9 cellular contexts compared by ENCODE assay signal in genomic region chr19:45467456-45468158, GRCh38. TPM values are rescaled to one million over a fixed set of nuclear protein-coding genes. Genes with fewer than 3 reads are reported as not detected.
DNase-seq lines count a peak whose midpoint lies in the region; ATAC-seq, FAIRE-seq and TF ChIP-seq lines count a peak whose summit lies in the region.
"Had no signal": no experiment of that assay in that cellular context is flagged by ENCODE, and none has a peak within 500 bp of the region (broad histone marks: within the 10 kb centered on the region; RNA-seq: fewer than 3 reads in every experiment).

Gene FOSB (plus strand): TSS chr19:45467996. CDS start chr19:45468587, 591 bp downstream.

- peaks cover 0 to 14% (median 12%) of the 10 kb centered on the region in 4 experiments; a peak in 4 of 7 replicates for H3K27me3 ChIP-seq in H1 (replicated peaks in 1 of 4; ENCODE audit: control insufficient read depth in 3 of 4, extremely low read depth in 1 of 4, insufficient read depth in 3 of 4, low read length in 3 of 4)
- H3K27me3 ChIP-seq in mesendoderm (ENCODE audit: insufficient read depth, low read length, poor library complexity) = no peaks in the 10 kb centered on the region

- TF ChIP-seq EP300 in H1 (IDR thresholded peaks at IDR 0.05; ENCODE audit: borderline replicate concordance in 1 of 2, low read depth in 2 of 2, low read length in 2 of 2) = peak in 1 of 2 experiments; percentile 13; a peak in 1 of 3 replicates

- no peak for FAIRE-seq in H1 (lab: Jason Lieb, UNC)
- FAIRE-seq: colon had no signal

- POLR2A ChIA-PET in H1 (lab: Charles Lee; ENCODE audit: partially characterized antibody) = interaction anchor here (0.8 to 4.4 kb wide), 27 partner anchors 9 to 201 kb away, joined by 3 to 52 read pairs (median 5); partner anchors contain the start of genes ERCC1 and PPP1R13L

- H4K8ac ChIP-seq in H1 (ENCODE audit: extremely low read depth, insufficient read depth, low read length) (peak within 1 kb of the TSS; percentile 99; the same call in 1 of the 2 replicates), mesendoderm (ENCODE audit: low read depth, low read length) (no peak within 1 kb of the TSS)

- DNase-seq in C1 segment of cervical spinal cord (lab: John Stamatoyannopoulos, UW) = peak; percentile 77 to 99 (median 94)
- peak; percentile 85 for DNase-seq in HS-5 (ENCODE audit: low read depth)
- DNase-seq in NOMO-1 (lab: John Stamatoyannopoulos, UW; ENCODE audit: unreplicated experiment in 2 of 2) = peak; percentile 89 to 90
- DNase-seq in activated CD8-positive, alpha-beta memory T cell treated with anti-CD3 and anti-CD28 coated beads, Interleukin-2, amount 10 ng/mL, durations not matched to agents 7 days and 5 days = peak; percentile 96
- peak in 1 of 2 experiments; percentile 96 for DNase-seq in H1 (ENCODE audit: low read depth in 1 of 2, low spot score in 2 of 2)
- DNase-seq in mesendoderm = peak; percentile 96
- peak; percentile 91 for DNase-seq in stimulated activated CD8-positive, alpha-beta memory T cell treated with anti-CD3 and anti-CD28 coated beads, Interleukin-12 subunit alpha, Interleukin-12 subunit beta, amount 100 ng/mL, for 4 hours (ENCODE audit: low read depth)

- no peaks in the 10 kb centered on the region for H3K36me3 ChIP-seq in H1 (ENCODE audit: control insufficient read depth in 2 of 4, insufficient read depth in 4 of 4, low read length in 3 of 4)
- H3K36me3 ChIP-seq in mesendoderm (ENCODE audit: control insufficient read depth, insufficient read depth, low read length) = no peaks in the 10 kb centered on the region

- H4K5ac ChIP-seq in H1 (ENCODE audit: insufficient read length, low read depth, low read length) (peak within 1 kb of the TSS; percentile 23), mesendoderm (ENCODE audit: low read length) (no peak within 1 kb of the TSS)

- peak in 1 of 3 experiments; percentile 33; a peak in 2 of 4 replicates for TF ChIP-seq CTCF in H1 (IDR thresholded peaks at IDR 0.05; ENCODE audit: control extremely low read depth in 1 of 3, insufficient read depth in 1 of 3, low read depth in 1 of 3, low read length in 3 of 3)

- no peaks in the 10 kb centered on the region for H3K9me3 ChIP-seq in H1 (ENCODE audit: insufficient read depth in 2 of 2, low read depth in 1 of 2, low read length in 1 of 2)

- H3K36me3 Mint-ChIP-seq in activated CD8-positive, alpha-beta memory T cell treated with anti-CD3 and anti-CD28 coated beads, Interleukin-2, amount 10 ng/mL, durations not matched to agents 7 days and 5 days = no peaks in the 10 kb centered on the region

- peaks cover 0 to 15% (median 6%) of the 10 kb centered on the region in 4 experiments; a peak in 5 of 7 replicates for H3K4me1 ChIP-seq in H1 (replicated peaks in 1 of 4; ENCODE audit: control insufficient read depth in 3 of 4, insufficient read depth in 4 of 4, low read length in 3 of 4)
- H3K4me1 ChIP-seq in mesendoderm (ENCODE audit: control insufficient read depth, low read depth, low read length) = peaks cover 1% of the 10 kb centered on the region

- H3K14ac ChIP-seq in H1 (ENCODE audit: insufficient read length) = no peak within 1 kb of the TSS

- no peak within 1 kb of the TSS for H2BK20ac ChIP-seq in H1 (ENCODE audit: low read length)

- TF ChIP-seq RAD21 in H1 (IDR thresholded peaks at IDR 0.05 in 1 of 2, conservative IDR thresholded peaks at IDR 0.05 in 1 of 2; ENCODE audit: low read depth in 2 of 2, low read length in 2 of 2) = no peak

- peaks cover 23% of the 10 kb centered on the region for H3K4me1 Mint-ChIP-seq in activated CD8-positive, alpha-beta memory T cell treated with anti-CD3 and anti-CD28 coated beads, Interleukin-2, amount 10 ng/mL, durations not matched to agents 7 days and 5 days

- no peak within 1 kb of the TSS for H4K91ac ChIP-seq in H1 (replicated peaks; ENCODE audit: insufficient read length, low read length)

- H3K4ac ChIP-seq in H1 (replicated peaks; ENCODE audit: insufficient read length, low read depth, low read length) (no peak within 1 kb of the TSS), mesendoderm (ENCODE audit: low read depth, low read length) (no peak within 1 kb of the TSS)

- H2BK5ac ChIP-seq in H1 (ENCODE audit: low read depth, low read length) (peak within 1 kb of the TSS; percentile 95), mesendoderm (ENCODE audit: low read length) (no peak within 1 kb of the TSS)

- peak within 1 kb of the TSS; percentile 93 for H2BK12ac ChIP-seq in H1 (ENCODE audit: low read depth, low read length)

- H3K79me2 ChIP-seq in H1 (ENCODE audit: control insufficient read depth in 1 of 2, insufficient read depth in 2 of 2, low read length in 2 of 2) = no peaks in the 10 kb centered on the region
- no peaks in the 10 kb centered on the region for H3K79me2 ChIP-seq in mesendoderm (ENCODE audit: control insufficient read depth, insufficient read depth, low read length)

- peak within 1 kb of the TSS; percentile 89 for H2AFZ ChIP-seq in H1 (ENCODE audit: low read length)

- H2BK120ac ChIP-seq in H1 (replicated peaks; ENCODE audit: low read depth, low read length) (no peak within 1 kb of the TSS), mesendoderm (ENCODE audit: low read depth, low read length) (no peak within 1 kb of the TSS)

- H2BK15ac ChIP-seq in H1 (ENCODE audit: low read length) (no peak within 1 kb of the TSS), mesendoderm (replicated peaks; ENCODE audit: low read depth) (no peak within 1 kb of the TSS)

- WGBS in H1 (ENCODE audit: extremely low coverage in 1 of 2, insufficient coverage in 1 of 2, insufficient read length in 1 of 2, insufficient replicate concordance in 2 of 2, low coverage in 1 of 2, low lambda C conversion rate in 2 of 2, missing lambda C conversion rate in 1 of 2), 2 experiments = 1% methylated on average over 25 of the region's 56 CpGs; no CpG with 5 or more reads in 1 of the 2 experiments
- WGBS in mesendoderm (ENCODE audit: extremely low coverage, insufficient coverage, low lambda C conversion rate) = no CpG with 5 or more reads among the region's 56 CpGs

- H3K27ac ChIP-seq in H1 (ENCODE audit: low read depth, low read length) (peak within 1 kb of the TSS; percentile 96), mesendoderm (ENCODE audit: low read depth, low read length) (no peak within 1 kb of the TSS)

- H3K4me2 ChIP-seq in H1 (ENCODE audit: insufficient read depth in 1 of 2, low read depth in 2 of 2, low read length in 2 of 2) (peak within 1 kb of the TSS; percentile 72 to 97), mesendoderm (ENCODE audit: low read length) (peak within 1 kb of the TSS; percentile 97)

- ATAC-seq in GM19324 (IDR thresholded peaks at IDR 0.05; ENCODE audit: low FRiP score, unreplicated experiment) = peak; percentile 44
- ATAC-seq in activated CD8-positive, alpha-beta memory T cell treated with anti-CD3 and anti-CD28 coated beads, Interleukin-2, amount 10 ng/mL, durations not matched to agents 7 days and 5 days = peak; percentile 8

- CTCF ChIA-PET in activated CD8-positive, alpha-beta memory T cell treated with anti-CD3 and anti-CD28 coated beads, Interleukin-2, amount 10 ng/mL, durations not matched to agents 7 days and 5 days (lab: Charles Lee) = interaction anchor here (0.6 to 6.9 kb wide), 18 partner anchors 8 to 301 kb away, joined by 3 to 111 read pairs (median 4); partner anchors contain the start of genes QPCTL, SIX5 and SNRPD2
- CTCF ChIA-PET in H1 (lab: Charles Lee; ENCODE audit: partially characterized antibody) = interaction anchor here (0.6 to 32.9 kb wide), 13 partner anchors 9 to 250 kb away, joined by 3 to 760 read pairs (median 6); partner anchors contain the start of genes ERCC1 and RTN2

- peak within 1 kb of the TSS; percentile 65 to 95 (median 73) for H3K4me3 ChIP-seq in H1 (ENCODE audit: extremely low read depth in 1 of 4, insufficient read depth in 2 of 4, low read depth in 3 of 4, low read length in 4 of 4)
- peak within 1 kb of the TSS; percentile 53 for H3K4me3 ChIP-seq in mesendoderm (ENCODE audit: low read length)

- H3K56ac ChIP-seq in H1 (replicated peaks; ENCODE audit: insufficient read length, low read depth, low read length) = no peak within 1 kb of the TSS
- H3K56ac ChIP-seq in mesendoderm (ENCODE audit: low read length) = peak within 1 kb of the TSS; percentile 79

- no peaks in the 10 kb centered on the region for H3K79me1 ChIP-seq in H1 (ENCODE audit: low read depth, low read length)
- no peaks in the 10 kb centered on the region for H3K79me1 ChIP-seq in mesendoderm (ENCODE audit: low read length)

- H3K27ac Mint-ChIP-seq in activated CD8-positive, alpha-beta memory T cell treated with anti-CD3 and anti-CD28 coated beads, Interleukin-2, amount 10 ng/mL, durations not matched to agents 7 days and 5 days = peak within 1 kb of the TSS; percentile 96

- H3K23me2 ChIP-seq in H1 (ENCODE audit: low read depth, low read length) = peaks cover 20% of the 10 kb centered on the region; the same call in 1 of the 2 replicates

- H4K20me1 ChIP-seq in H1 (replicated peaks in 1 of 2; ENCODE audit: control insufficient read depth in 1 of 2, insufficient read depth in 2 of 2, low read length in 2 of 2) = peaks cover 0 to 3% of the 10 kb centered on the region in 2 experiments

- H3K9ac ChIP-seq in H1 (replicated peaks in 1 of 4; ENCODE audit: extremely low read depth in 1 of 4, low read depth in 3 of 4, low read length in 3 of 4) = peak within 1 kb of the TSS in 3 of 4 experiments; percentile 68 to 92 (median 85); a peak in 6 of 7 replicates
- H3K9ac ChIP-seq in mesendoderm (ENCODE audit: low read length) = peak within 1 kb of the TSS; percentile 73

- H3K23ac ChIP-seq in H1 (ENCODE audit: insufficient read length) = no peak within 1 kb of the TSS
- H3K23ac ChIP-seq in mesendoderm (ENCODE audit: low read length) = peak within 1 kb of the TSS; percentile 85

- H3K27me3 Mint-ChIP-seq in activated CD8-positive, alpha-beta memory T cell treated with anti-CD3 and anti-CD28 coated beads, Interleukin-2, amount 10 ng/mL, durations not matched to agents 7 days and 5 days = peaks cover 16% of the 10 kb centered on the region

- H3K9me3 Mint-ChIP-seq in activated CD8-positive, alpha-beta memory T cell treated with anti-CD3 and anti-CD28 coated beads, Interleukin-2, amount 10 ng/mL, durations not matched to agents 7 days and 5 days (ENCODE audit: low read depth) = no peaks in the 10 kb centered on the region

- H2AK5ac ChIP-seq in H1 (ENCODE audit: low read depth, low read length) (no peak within 1 kb of the TSS; the same call in 1 of the 2 replicates), mesendoderm (ENCODE audit: low read length) (no peak within 1 kb of the TSS)

- H3K18ac ChIP-seq in H1 (ENCODE audit: extremely low read depth, low read length) (peak within 1 kb of the TSS; percentile 71), mesendoderm (ENCODE audit: low read length) (no peak within 1 kb of the TSS)

- TF ChIP-seq POLR2A in H1 (IDR thresholded peaks at IDR 0.05; ENCODE audit: control extremely low read depth in 1 of 2, low read depth in 2 of 2, low read length in 2 of 2) = peak; percentile 89 to 95

- peak within 1 kb of the TSS; percentile 86 for H3K4me3 Mint-ChIP-seq in activated CD8-positive, alpha-beta memory T cell treated with anti-CD3 and anti-CD28 coated beads, Interleukin-2, amount 10 ng/mL, durations not matched to agents 7 days and 5 days

RNA-seq across cellular contexts. Expression of gene FOSB, which starts in this region (rescaled TPM):
- 10 to 100 TPM in 1 of 2 experiments, 1 to 10 TPM in 1; 5.6 to 98.6 TPM for total RNA-seq in activated CD8-positive, alpha-beta memory T cell treated with anti-CD3 and anti-CD28 coated beads, Interleukin-2, amount 10 ng/mL, durations not matched to agents 7 days and 5 days
- 1.3 and 2.7 TPM in 2 replicates for total RNA-seq in H1 (2021; fragmentation: NEBNext Ultra II Directional; extraction: Animal tissue kit (Norgen Biotek cat#: 25700))
- polyA plus RNA-seq in H1 (2011; rRNA removed) = 0.44 and 1.2 TPM in 2 replicates
- polyA plus RNA-seq in H1 (2011; cell fraction: cytosol; rRNA removed) = 0.32 TPM
- 5.2 TPM for polyA plus RNA-seq in H1 (2011; cell fraction: nucleus; rRNA removed)
- polyA plus RNA-seq in H1 (2012, experiment 1 of 2) = 1.1 to 4.3 TPM (median 2.6 TPM) in 4 replicates
- polyA plus RNA-seq in H1 (2012, experiment 2 of 2) = 2.4 TPM
- 0.85 TPM for polyA plus RNA-seq in H1 (2013, experiment 1 of 2)
- polyA plus RNA-seq in H1 (2013, experiment 2 of 2) = 0.79 TPM
- 2.8 and 6.9 TPM in 2 replicates for polyA minus RNA-seq in H1 (2011; rRNA and poly(A)+ RNA removed)
- polyA minus RNA-seq in H1 (2011; cell fraction: cytosol; rRNA and poly(A)+ RNA removed) = 1.5 TPM
- 39.4 TPM for polyA minus RNA-seq in H1 (2011; cell fraction: nucleus; rRNA and poly(A)+ RNA removed)
- 0.29 TPM for polyA plus RNA-seq in mesendoderm (2013, experiment 1 of 2)
- 0.34 TPM for polyA plus RNA-seq in mesendoderm (2013, experiment 2 of 2)
